8 cellular contexts compared by ENCODE assay signal in the genomic region with DNA sequence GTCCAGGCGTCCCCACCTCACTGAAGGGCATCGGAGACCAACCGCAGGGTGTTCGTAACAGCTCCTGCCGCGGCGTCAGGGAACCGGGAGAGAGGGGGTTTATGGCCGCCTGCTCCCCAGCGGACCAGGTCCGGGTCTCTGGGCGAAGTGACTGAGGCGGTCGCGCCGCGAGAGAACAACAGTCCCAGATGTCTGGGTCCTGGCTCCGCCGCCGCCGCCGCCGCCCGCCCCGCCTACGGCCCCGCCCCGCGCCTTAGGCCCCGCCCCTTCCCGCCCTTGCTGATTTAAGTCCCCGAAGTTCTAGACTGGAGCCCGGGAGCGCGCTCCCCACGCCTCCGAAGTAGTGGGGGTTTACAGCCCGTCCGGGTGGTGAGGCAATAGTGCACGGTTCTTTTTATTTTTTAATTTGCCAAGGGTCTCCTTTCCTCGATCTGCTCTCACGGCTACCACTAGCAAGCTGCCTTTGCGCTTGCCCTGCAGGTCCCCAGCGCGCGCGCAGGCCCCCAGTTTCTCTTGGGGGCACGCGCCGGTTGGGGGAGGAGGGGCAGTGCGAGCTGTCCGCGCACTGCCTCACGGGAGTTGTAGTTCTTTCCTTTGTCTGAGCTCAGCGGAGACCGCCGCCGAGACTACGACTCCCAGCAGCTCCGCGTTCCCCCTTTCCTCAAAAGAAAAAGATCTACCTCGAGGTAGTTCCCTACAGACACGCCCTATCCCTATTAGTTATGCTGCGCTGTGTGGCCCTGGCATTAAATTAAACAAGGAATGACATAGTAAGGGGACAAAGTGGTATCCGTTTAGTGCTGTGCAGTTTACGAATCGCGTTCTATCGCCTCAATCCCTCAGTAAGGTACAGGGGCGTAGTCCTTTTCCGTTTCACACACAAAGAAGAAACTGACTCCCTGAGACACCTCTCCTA. TPM values are rescaled to one million over a fixed set of nuclear protein-coding genes. Genes with fewer than 3 reads are reported as not detected.
DNase-seq lines count a peak whose midpoint lies in the region; ATAC-seq, FAIRE-seq and TF ChIP-seq lines count a peak whose summit lies in the region.

Gene PGM2L1 (minus strand): TSS at position 190 of the 916 bp plus-strand sequence. CDS start 272 bp downstream, outside the sequence.

- TF ChIP-seq RAD21 in neural cell (conservative IDR thresholded peaks at IDR 0.05): no peak

- H2AFZ ChIP-seq in MM.1S (ENCODE audit: low read length): peak within 1 kb of the TSS; percentile 97
- peak within 1 kb of the TSS; percentile 89 for H2AFZ ChIP-seq in neural cell (ENCODE audit: low read depth, low read length)

- H3K79me2 ChIP-seq in MM.1S (ENCODE audit: low read length) (no peaks in the 10 kb centered on the region), neural cell (replicated peaks; ENCODE audit: insufficient read depth, low read length) (peaks cover 43% of the 10 kb centered on the region)

- H3K9me2 ChIP-seq in MM.1S (replicated peaks; ENCODE audit: insufficient read depth, low read length) (no peaks in the 10 kb centered on the region), neural cell (ENCODE audit: insufficient read depth, low read length) (no peaks in the 10 kb centered on the region)

- H4K20me1 ChIP-seq in MM.1S (ENCODE audit: insufficient read depth, low read length) (no peaks in the 10 kb centered on the region), neural cell (ENCODE audit: insufficient read depth) (no peaks in the 10 kb centered on the region)

- peak; percentile 46 for TF ChIP-seq EP300 in neural cell (conservative IDR thresholded peaks at IDR 0.05; ENCODE audit: poor library complexity, severe bottlenecking)

- H3K4me3 ChIP-seq in MM.1S (ENCODE audit: low read length) (peak within 1 kb of the TSS; percentile 79), foreskin fibroblast (ENCODE audit: low read depth in 1 of 2, low read length in 2 of 2) (peak within 1 kb of the TSS; percentile 71 to 89), neural cell (ENCODE audit: low read length) (peak within 1 kb of the TSS; percentile 100)

- peak within 1 kb of the TSS; percentile 99 for H3K4me2 ChIP-seq in MM.1S (ENCODE audit: low read depth, low read length)
- H3K4me2 ChIP-seq in neural cell (ENCODE audit: low read length): peak within 1 kb of the TSS; percentile 86

- H3K9me3 Mint-ChIP-seq in stimulated activated naive CD8-positive, alpha-beta T cell treated with anti-CD3 and anti-CD28 coated beads, Interleukin-15, amount 100 ng/mL, for 72 hours: no peaks in the 10 kb centered on the region

- H3K36me3 ChIP-seq in MM.1S (replicated peaks; ENCODE audit: insufficient read depth, low read length) (no peaks in the 10 kb centered on the region), neural cell (ENCODE audit: insufficient read depth, low read length) (no peaks in the 10 kb centered on the region)

- no peaks in the 10 kb centered on the region for H3K27me3 Mint-ChIP-seq in stimulated activated naive CD8-positive, alpha-beta T cell treated with anti-CD3 and anti-CD28 coated beads, Interleukin-15, amount 100 ng/mL, for 72 hours

- H3K4me3 Mint-ChIP-seq in stimulated activated naive CD8-positive, alpha-beta T cell treated with anti-CD3 and anti-CD28 coated beads, Interleukin-15, amount 100 ng/mL, for 72 hours: peak within 1 kb of the TSS; percentile 99 to 100

- peak within 1 kb of the TSS; percentile 100 for H3K27ac Mint-ChIP-seq in stimulated activated naive CD8-positive, alpha-beta T cell treated with anti-CD3 and anti-CD28 coated beads, Interleukin-15, amount 100 ng/mL, for 72 hours

- peak; percentile 96 for FAIRE-seq in G401.6 (lab: Jason Lieb, UNC)

- no peaks in the 10 kb centered on the region for H3K27me3 ChIP-seq in MM.1S (replicated peaks; ENCODE audit: insufficient read depth, low read length)
- no peaks in the 10 kb centered on the region for H3K27me3 ChIP-seq in neural cell (ENCODE audit: insufficient read depth, low read depth, low read length)

- peak; percentile 93 for ATAC-seq in stimulated activated naive CD8-positive, alpha-beta T cell treated with anti-CD3 and anti-CD28 coated beads, Interleukin-15, amount 100 ng/mL, for 72 hours

- peaks cover 29% of the 10 kb centered on the region for H3K4me1 Mint-ChIP-seq in stimulated activated naive CD8-positive, alpha-beta T cell treated with anti-CD3 and anti-CD28 coated beads, Interleukin-15, amount 100 ng/mL, for 72 hours

- no peaks in the 10 kb centered on the region for H3F3A ChIP-seq in MM.1S (ENCODE audit: insufficient read depth, low read length)
- H3F3A ChIP-seq in neural cell (ENCODE audit: insufficient read depth, low read length, poor library complexity, severe bottlenecking): peaks cover 9% of the 10 kb centered on the region

- H3K9me3 ChIP-seq in MM.1S (replicated peaks; ENCODE audit: insufficient read depth, low read length) (no peaks in the 10 kb centered on the region), neural cell (ENCODE audit: low read length) (no peaks in the 10 kb centered on the region)

- peak within 1 kb of the TSS; percentile 56; the same call in 1 of the 2 replicates for H3K27ac ChIP-seq in MM.1S (ENCODE audit: low read length)
- peak within 1 kb of the TSS; percentile 87 for H3K27ac ChIP-seq in neural cell (ENCODE audit: low read length)

- H3K4me1 ChIP-seq in MM.1S (ENCODE audit: low read length): no peaks in the 10 kb centered on the region

- TF ChIP-seq CTCF in MM.1S (IDR thresholded peaks at IDR 0.05; ENCODE audit: low read length) (no peak), foreskin fibroblast (IDR thresholded peaks at IDR 0.05; ENCODE audit: low read depth, low read length) (no peak), neural cell (IDR thresholded peaks at IDR 0.05; ENCODE audit: poor library complexity, severe bottlenecking) (peak; percentile 18)

- DNase-seq in HCEC 1CT (peak; percentile 96), MM.1S (peak; percentile 93), SHP77 treated with DMSO at 0.1 percent for 48 hours (lab: John Stamatoyannopoulos, UW) (peak; percentile 99), activated gamma-delta T cell treated with Interleukin-2 at 50 U/mL for 16 hours (peak; percentile 91), foreskin fibroblast (peak; percentile 92 to 98)
- peak; percentile 92 to 93 for DNase-seq in stimulated activated naive CD8-positive, alpha-beta T cell treated with anti-CD3 and anti-CD28 coated beads, Interleukin-15, amount 100 ng/mL, for 72 hours

- H3K9ac ChIP-seq in MM.1S (ENCODE audit: low read length) (peak within 1 kb of the TSS; percentile 70; the same call in 1 of the 2 replicates), neural cell (ENCODE audit: low read length) (peak within 1 kb of the TSS; percentile 97)

TF ChIP-seq in neural cell, 6 proteins besides CTCF, POLR2A, EP300 and RAD21:
- TF ChIP-seq POLR2AphosphoS5 (IDR thresholded peaks at IDR 0.05) (peak; percentile 83), SMC3 (conservative IDR thresholded peaks at IDR 0.05; ENCODE audit: poor library complexity) (no peak), TAF1 (IDR thresholded peaks at IDR 0.05; ENCODE audit: low read depth) (peak; percentile 72), REST (IDR thresholded peaks at IDR 0.05; ENCODE audit: borderline replicate concordance) (peak; percentile 78), MXI1 (conservative IDR thresholded peaks at IDR 0.05; ENCODE audit: poor library complexity, severe bottlenecking) (peak; percentile 87)

RNA-seq across cellular contexts. Expression of gene PGM2L1, which starts in this region (rescaled TPM):
- polyA plus RNA-seq in neural cell: 89.2 and 95.0 TPM in 2 replicates
- polyA minus RNA-seq in neural cell: 217 and 249 TPM in 2 replicates

Comparison
In these comparisons a context has a peak if more than half of its experiments do, and no peak if none do; other contexts are left out.
1. Peak in every context shown above with its lines: DNase-seq, ATAC-seq, H3K4me3 ChIP-seq and H3K27ac ChIP-seq.